6 cellular contexts compared by ENCODE assay signal in genomic region chr19:45187421-45188100, GRCh38. TPM values are rescaled to one million over a fixed set of nuclear protein-coding genes. Genes with fewer than 3 reads are reported as not detected.
DNase-seq lines count a peak whose midpoint lies in the region; ATAC-seq and TF ChIP-seq lines count a peak whose summit lies in the region.

No MANE protein-coding gene starts in this region.

- no peaks in the 10 kb centered on the region for H3F3A ChIP-seq in neural cell (ENCODE audit: insufficient read depth, low read length, poor library complexity, severe bottlenecking)

- H3K27ac ChIP-seq in HL-60 (replicated peaks) (no peak overlapping the region), adrenal gland (no peak overlapping the region), neural cell (ENCODE audit: low read length) (no peak overlapping the region)

- H3K4me3 ChIP-seq in HL-60 (replicated peaks; ENCODE audit: insufficient read depth, low read length) (no peak overlapping the region), adrenal gland (no peak overlapping the region), neural cell (ENCODE audit: low read length) (no peak overlapping the region)

- peak; percentile 71 for TF ChIP-seq RAD21 in neural cell (conservative IDR thresholded peaks at IDR 0.05)

- H3K36me3 ChIP-seq in adrenal gland (replicated peaks in 1 of 2) (no peaks in the 10 kb centered on the region), neural cell (ENCODE audit: insufficient read depth, low read length) (no peaks in the 10 kb centered on the region)

- H3K9me3 ChIP-seq in adrenal gland (replicated peaks in 1 of 3) = no peaks in the 10 kb centered on the region
- no peaks in the 10 kb centered on the region for H3K9me3 ChIP-seq in neural cell (ENCODE audit: low read length)

- DNase-seq in AG09319 (ENCODE audit: extremely low read depth, low read depth) = no peak
- DNase-seq in HL-60 (ENCODE audit: low read depth in 1 of 2, low spot score in 1 of 2) = peak in 1 of 2 experiments; percentile 32
- DNase-seq in adrenal gland = no peak
- no peak for DNase-seq in SIG-M5 (lab: John Stamatoyannopoulos, UW)

- 39 to 57% (median 50%) methylated on average over 6 to 12 of the region's 12 CpGs for WGBS in adrenal gland, 4 donors

- H3K79me2 ChIP-seq in neural cell (replicated peaks; ENCODE audit: insufficient read depth, low read length) = no peaks in the 10 kb centered on the region

- no peak for TF ChIP-seq EP300 in neural cell (conservative IDR thresholded peaks at IDR 0.05; ENCODE audit: poor library complexity, severe bottlenecking)

- H2AFZ ChIP-seq in neural cell (ENCODE audit: low read depth, low read length) = no peak overlapping the region

- no peak overlapping the region for H3K9ac ChIP-seq in neural cell (ENCODE audit: low read length)

- ATAC-seq in HG03039 (IDR thresholded peaks at IDR 0.05; ENCODE audit: unreplicated experiment) = no peak

- no peaks in the 10 kb centered on the region for H3K27me3 ChIP-seq in HL-60 (ENCODE audit: insufficient read depth, poor library complexity, severe bottlenecking)
- no peaks in the 10 kb centered on the region for H3K27me3 ChIP-seq in adrenal gland
- no peaks in the 10 kb centered on the region for H3K27me3 ChIP-seq in neural cell (ENCODE audit: insufficient read depth, low read depth, low read length)

- intact Hi-C loops in adrenal gland (cut with DNase I) = no loop called here

- peak; percentile 28 for TF ChIP-seq CTCF in AG09319 (IDR thresholded peaks at IDR 0.05; ENCODE audit: low read depth, low read length)
- peak; percentile 39 for TF ChIP-seq CTCF in HL-60 (IDR thresholded peaks at IDR 0.05; ENCODE audit: insufficient read depth, low read length)
- TF ChIP-seq CTCF in adrenal gland (IDR thresholded peaks at IDR 0.05) = peak; percentile 14 to 53 (median 38)
- TF ChIP-seq CTCF in neural cell (IDR thresholded peaks at IDR 0.05; ENCODE audit: poor library complexity, severe bottlenecking) = peak; percentile 71

- no peaks in the 10 kb centered on the region for H3K4me1 ChIP-seq in adrenal gland (replicated peaks in 1 of 2)

- no peaks in the 10 kb centered on the region for H4K20me1 ChIP-seq in neural cell (ENCODE audit: insufficient read depth)

- no peak overlapping the region for H3K4me2 ChIP-seq in neural cell (ENCODE audit: low read length)

- TF ChIP-seq POLR2A in adrenal gland (IDR thresholded peaks at IDR 0.05) = no peak

- no peaks in the 10 kb centered on the region for H3K9me2 ChIP-seq in neural cell (ENCODE audit: insufficient read depth, low read length)

TF ChIP-seq in neural cell, 6 proteins besides CTCF, POLR2A, EP300 and RAD21:
- no peak for TF ChIP-seq POLR2AphosphoS5 (IDR thresholded peaks at IDR 0.05)
- TF ChIP-seq SMC3 (conservative IDR thresholded peaks at IDR 0.05; ENCODE audit: poor library complexity) = peak; percentile 75
TF ChIP-seq in neural cell: peak in this region for 1.

RNA-seq across cellular contexts. Expression of gene BLOC1S3, which starts 9.0 kb away (rescaled TPM):
- 10 to 100 TPM; 13.6 to 25.5 (median 19.0) TPM for total RNA-seq in adrenal gland
- polyA plus RNA-seq in adrenal gland = 10 to 100 TPM in 1 of 3 donors, 1 to 10 TPM in 2; 3.9 to 11.9 (median 4.1) TPM
- 1.8 and 4.3 TPM in 2 replicates for polyA plus RNA-seq in neural cell
- polyA minus RNA-seq in neural cell = 6.0 and 7.3 TPM in 2 replicates

RNA-seq across cellular contexts. Expression of gene TRAPPC6A, which starts 9.5 kb away (rescaled TPM):
- total RNA-seq in adrenal gland = 10 to 100 TPM; 24.6 to 71.4 (median 37.9) TPM
- 10 to 100 TPM in 2 of 3 donors, 1 to 10 TPM in 1; 5.1 to 41.7 (median 34.3) TPM for polyA plus RNA-seq in adrenal gland
- 34.9 and 48.5 TPM in 2 replicates for polyA plus RNA-seq in neural cell
- 8.6 and 10.0 TPM in 2 replicates for polyA minus RNA-seq in neural cell

RNA-seq across cellular contexts. Expression of gene NKPD1, which starts 26.8 kb away (rescaled TPM):
- total RNA-seq in adrenal gland = 1 to 10 TPM in 1 of 8 donors, under 1 TPM in 6, not detected in 1; 0.06 to 1.1 (median 0.27) TPM
- polyA plus RNA-seq in adrenal gland (under 1 TPM in 2 of 3 donors, not detected in 1; 0.13 to 0.16 TPM), neural cell (1.6 and 2.8 TPM in 2 replicates)
- 0.69 and 1.2 TPM in 2 replicates for polyA minus RNA-seq in neural cell

RNA-seq across cellular contexts. Expression of gene EXOC3L2, which starts 57.6 kb away (rescaled TPM):
- 10 to 100 TPM; 14.8 to 26.4 (median 16.7) TPM for total RNA-seq in adrenal gland
- polyA plus RNA-seq in adrenal gland = 10 to 100 TPM in 2 of 3 donors, 1 to 10 TPM in 1; 2.1 to 24.6 (median 10.9) TPM
- not detected in 2 replicates for polyA plus RNA-seq in neural cell
- polyA minus RNA-seq in neural cell = not detected in 2 replicates
